Comparison of ENCODE assay signal across 20 cellular contexts in genomic region chr20:46159101-46159897, GRCh38.
"Had no signal": no experiment of that assay in that cellular context is flagged by ENCODE, and none has a peak within 500 bp of the region (broad histone marks: within the 10 kb centered on the region; RNA-seq: fewer than 3 reads in every experiment).

No MANE protein-coding gene starts in this region.

- H3K4me3 ChIP-seq: esophagus muscularis mucosa, gastrocnemius medialis, right atrium auricular region, suprapubic skin, tibial artery, upper lobe of left lung, uterus had no signal

- H3K36me3 Mint-ChIP-seq: naive thymus-derived CD4-positive, alpha-beta T cell had no signal

- H3K27ac ChIP-seq: epithelial cell of prostate, esophagus muscularis mucosa, gastrocnemius medialis, neutrophil, right atrium auricular region, suprapubic skin, tibial artery, upper lobe of left lung, uterus had no signal

- H3K4me3 Mint-ChIP-seq: dendritic cell treated with granulocyte-macrophage colony-stimulating factor and Interleukin-4, amounts not matched to agents 40 ng/mL and 50 ng/mL, for 4 days; effector memory CD8-positive, alpha-beta T cell; naive thymus-derived CD4-positive, alpha-beta T cell; nephron progenitor cell had no signal

- H3K27me3 ChIP-seq: right atrium auricular region had no signal

- H3K4me1 ChIP-seq: esophagus muscularis mucosa, gastrocnemius medialis, right atrium auricular region, suprapubic skin, tibial artery, upper lobe of left lung, uterus had no signal

- H3K9me3 ChIP-seq: esophagus muscularis mucosa, gastrocnemius medialis, neutrophil, right atrium auricular region, suprapubic skin, tibial artery, upper lobe of left lung, uterus had no signal

- ATAC-seq: effector memory CD8-positive, alpha-beta T cell; gastrocnemius medialis; left lobe of liver; naive thymus-derived CD4-positive, alpha-beta T cell had no signal

- H3K27ac Mint-ChIP-seq: dendritic cell treated with granulocyte-macrophage colony-stimulating factor and Interleukin-4, amounts not matched to agents 40 ng/mL and 50 ng/mL, for 4 days; effector memory CD8-positive, alpha-beta T cell; naive thymus-derived CD4-positive, alpha-beta T cell; nephron progenitor cell had no signal

- DNase-seq: effector memory CD8-positive, alpha-beta T cell; gastrocnemius medialis; islet precursor cell; mammary epithelial cell; naive thymus-derived CD4-positive, alpha-beta T cell; nephron progenitor cell; small intestine; stimulated activated CD4-positive, alpha-beta T cell treated with anti-CD3 and anti-CD28 coated beads, Interleukin-2, amount 100 ng/mL, for 48 hours; stimulated activated CD8-positive, alpha-beta memory T cell treated with anti-CD3 and anti-CD28 coated beads, Interleukin-4, amount 100 ng/mL, for 48 hours; stimulated activated naive CD4-positive, alpha-beta T cell; tibial artery; upper lobe of left lung; uterus had no signal

- H3K9me3 Mint-ChIP-seq: dendritic cell treated with granulocyte-macrophage colony-stimulating factor and Interleukin-4, amounts not matched to agents 40 ng/mL and 50 ng/mL, for 4 days; effector memory CD8-positive, alpha-beta T cell; naive thymus-derived CD4-positive, alpha-beta T cell; nephron progenitor cell had no signal

- H3K36me3 ChIP-seq: esophagus muscularis mucosa, gastrocnemius medialis, neutrophil, right atrium auricular region, suprapubic skin, tibial artery, upper lobe of left lung, uterus had no signal

- H3K4me1 Mint-ChIP-seq: naive thymus-derived CD4-positive, alpha-beta T cell had no signal
